8 cellular contexts compared by ENCODE assay signal in the genomic region with DNA sequence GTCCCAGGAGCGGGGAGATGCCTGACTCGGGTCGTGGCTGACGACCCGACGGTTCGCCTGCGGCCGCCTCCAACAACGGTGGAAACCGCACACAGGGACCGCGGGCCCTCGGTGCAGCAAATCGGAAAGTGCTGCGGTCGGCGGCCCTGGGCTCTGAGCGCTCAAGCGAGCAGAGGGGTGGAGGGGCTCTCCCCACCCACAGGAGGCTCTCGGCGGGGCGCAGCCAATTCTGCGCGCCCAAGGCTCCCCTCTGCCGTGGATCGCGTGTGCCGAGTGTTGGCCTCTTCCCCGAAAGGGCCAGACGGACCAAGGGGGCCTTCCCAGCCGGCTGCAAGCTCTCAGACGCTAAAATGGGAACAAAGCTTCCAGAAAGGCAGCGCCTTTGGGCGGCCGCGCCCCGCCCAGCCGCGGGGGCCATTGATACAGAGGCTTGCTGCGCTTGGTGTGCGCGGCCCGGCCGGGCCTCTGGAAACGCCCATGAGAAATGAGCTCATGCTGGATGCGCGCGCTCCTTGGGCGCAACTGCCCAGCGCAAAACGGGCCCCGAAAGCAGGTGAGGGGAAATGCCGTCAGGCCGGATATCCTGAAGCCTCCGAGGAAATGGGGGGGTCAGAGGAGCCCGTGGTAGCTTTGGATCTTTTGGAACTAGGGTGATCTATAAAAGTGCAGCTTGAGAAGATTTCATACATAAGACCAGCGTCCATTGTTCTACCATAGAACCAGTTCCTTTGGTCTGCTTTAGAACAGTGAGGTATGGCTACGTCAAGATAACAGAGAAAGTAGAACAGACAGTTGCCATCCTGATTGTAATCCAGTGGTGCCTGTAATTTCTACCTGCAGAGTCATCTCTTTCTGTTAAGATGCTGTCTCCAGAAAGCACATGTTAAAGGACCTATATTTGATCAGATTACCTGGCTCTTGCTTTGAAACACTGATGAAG. TPM values are rescaled to one million over a fixed set of nuclear protein-coding genes. Genes with fewer than 3 reads are reported as not detected.
A peak's percentile ranks its signal among the peaks of the same experiment; 100 is the strongest.
DNase-seq lines count a peak whose midpoint lies in the region; ATAC-seq, FAIRE-seq and TF ChIP-seq lines count a peak whose summit lies in the region.

No MANE protein-coding gene starts in this region.

- H3K36me3 ChIP-seq in bronchial epithelial cell (ENCODE audit: control insufficient read depth, insufficient read depth, low read length): no peaks in the 10 kb centered on the region

- in situ Hi-C loops in ACHN (cut with HindIII; ENCODE audit: low pct_ligation_motif_present, low pct_unique_long_range_greater_than_20kb, low sequenced_read_pairs): no loop called here

- no peaks in the 10 kb centered on the region for H3K27me3 ChIP-seq in bronchial epithelial cell (ENCODE audit: control insufficient read depth, insufficient read depth, low read length)

- FAIRE-seq in bronchial epithelial cell (lab: Jason Lieb, UNC): no peak

- ATAC-seq in GM18861 (IDR thresholded peaks at IDR 0.05; ENCODE audit: unreplicated experiment) (peak; percentile 38), HG03066 (IDR thresholded peaks at IDR 0.05; ENCODE audit: low read depth, unreplicated experiment) (peak; percentile 37)

- H3K4me3 ChIP-seq in WI38 (ENCODE audit: low read depth, low read length) (peak overlapping the region; percentile 91), bronchial epithelial cell (ENCODE audit: low read depth, low read length) (peak overlapping the region; percentile 76)

- TF ChIP-seq CTCF in WI38 (IDR thresholded peaks at IDR 0.05; ENCODE audit: low read depth, low read length) (no peak), bronchial epithelial cell (IDR thresholded peaks at IDR 0.05; ENCODE audit: insufficient read depth, low read length, severe bottlenecking) (no peak)

- DNase-seq in ACHN (peak; percentile 92), NCI-H2171 treated with DMSO at 0.1 percent for 48 hours (lab: John Stamatoyannopoulos, UW) (peak; percentile 86), bronchial epithelial cell (ENCODE audit: low read depth) (peak; percentile 86), inferior parietal cortex (ENCODE audit: extremely low spot score) (peak; percentile 81), smooth muscle cell of the brain vasculature (ENCODE audit: low read depth, low spot score) (peak; percentile 72)

RNA-seq across cellular contexts. Expression of gene GSK3B, which starts 1.2 kb away (rescaled TPM):
- 60.8 and 65.8 TPM in 2 replicates for total RNA-seq in bronchial epithelial cell

Comparison
In these comparisons a context has a peak if more than half of its experiments do, and no peak if none do; other contexts are left out.
1. Peak in every context shown above with its lines: DNase-seq, ATAC-seq and H3K4me3 ChIP-seq.